ENCODE assay signal across 4 cellular contexts in the genomic region with DNA sequence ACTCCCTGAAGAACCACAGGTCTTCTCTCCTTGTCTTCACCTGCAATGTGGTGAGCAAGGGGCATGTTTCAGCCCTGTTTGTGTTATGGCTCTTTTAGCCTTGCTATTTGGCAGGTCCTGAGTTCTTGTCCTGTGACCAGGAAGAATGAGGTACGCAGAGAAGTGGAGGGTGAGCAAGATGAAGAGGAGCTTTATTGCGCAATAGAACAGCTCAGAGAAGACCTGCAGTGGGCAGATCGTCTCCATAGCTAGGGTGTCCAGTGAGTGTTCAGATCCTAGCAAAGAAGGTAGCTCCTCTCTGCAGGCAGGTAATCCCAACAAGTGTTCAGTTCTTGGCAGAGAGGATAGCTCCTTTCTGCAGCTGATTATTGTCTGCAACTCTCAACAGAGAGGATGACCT.
TF ChIP-seq lines count a peak whose summit lies in the region.

No MANE protein-coding gene starts in this region.

TF ChIP-seq in IMR-90, 13 proteins besides CTCF, POLR2A, EP300 and RAD21:
- TF ChIP-seq CHD1 (IDR thresholded peaks at IDR 0.05; ENCODE audit: low read depth, low read length) (no peak), CEBPB (IDR thresholded peaks at IDR 0.05; ENCODE audit: low read depth, low read length) (peak; percentile 86)

TF ChIP-seq in Ishikawa, 13 proteins besides CTCF, POLR2A, EP300 and RAD21:
- TF ChIP-seq CEBPB (IDR thresholded peaks at IDR 0.05) (peak; percentile 69), TAF1 (IDR thresholded peaks at IDR 0.05; ENCODE audit: low read depth) (no peak)

TF ChIP-seq in H1, 55 proteins besides CTCF, POLR2A, EP300 and RAD21:
- TF ChIP-seq NANOG (IDR thresholded peaks at IDR 0.05; ENCODE audit: insufficient read depth, low read depth, low read length, poor library complexity, severe bottlenecking) (no peak), SIN3A (conservative IDR thresholded peaks at IDR 0.05 in 1 of 2, IDR thresholded peaks at IDR 0.05 in 1 of 2; ENCODE audit: low read depth in 1 of 2, low read length in 2 of 2) (no peak), ASH2L (IDR thresholded peaks at IDR 0.05; ENCODE audit: low read length) (no peak), KDM4A (IDR thresholded peaks at IDR 0.05; ENCODE audit: low read depth, low read length, severe bottlenecking) (no peak), GTF2F1 (IDR thresholded peaks at IDR 0.05; ENCODE audit: borderline replicate concordance, low read depth, low read length) (no peak), TAF7 (optimal IDR thresholded peaks at IDR 0.05; ENCODE audit: borderline replicate concordance, low read depth, low read length) (no peak), CEBPB (IDR thresholded peaks at IDR 0.05; ENCODE audit: low read depth, low read length) (peak; percentile 42; the same call in 1 of the 2 replicates)

TF ChIP-seq in GM12891, 5 proteins besides CTCF, POLR2A, EP300 and RAD21:
- TF ChIP-seq SPI1 (IDR thresholded peaks at IDR 0.05; ENCODE audit: low read depth, low read length) (no peak), POLR2AphosphoS5 (IDR thresholded peaks at IDR 0.05; ENCODE audit: low read depth, low read length) (no peak), PAX5 (IDR thresholded peaks at IDR 0.05; ENCODE audit: insufficient read depth, low read length, severe bottlenecking) (no peak), POU2F2 (IDR thresholded peaks at IDR 0.05; ENCODE audit: low read depth, low read length) (no peak), TAF1 (IDR thresholded peaks at IDR 0.05; ENCODE audit: low read depth, low read length) (no peak)
